12 cellular contexts compared by ENCODE assay signal in the genomic region with DNA sequence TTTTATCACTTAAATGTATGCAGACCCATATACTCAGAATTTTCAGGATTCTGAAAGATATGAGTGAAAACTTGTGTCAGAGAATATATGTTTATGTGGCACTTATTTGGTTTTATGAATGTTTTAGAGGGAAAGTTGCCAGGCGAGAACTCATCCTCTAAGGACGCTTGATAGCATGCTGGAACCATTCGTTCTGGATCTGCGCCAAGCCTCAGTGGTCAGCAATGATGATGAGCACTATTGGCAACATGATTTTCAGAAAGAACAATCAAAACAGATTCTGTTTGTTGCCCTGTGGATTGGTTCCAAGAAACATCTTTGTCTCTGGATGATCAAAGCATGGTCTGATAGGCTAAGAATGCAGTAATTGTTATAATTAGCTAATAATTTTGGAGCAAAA. TPM values are rescaled to one million over a fixed set of nuclear protein-coding genes. Genes with fewer than 3 reads are reported as not detected.
DNase-seq lines count a peak whose midpoint lies in the region; ATAC-seq, FAIRE-seq and TF ChIP-seq lines count a peak whose summit lies in the region.
"Had no signal": no experiment of that assay in that cellular context is flagged by ENCODE, and none has a peak within 500 bp of the region (broad histone marks: within the 10 kb centered on the region; RNA-seq: fewer than 3 reads in every experiment).

No MANE protein-coding gene starts in this region.

- no peak for TF ChIP-seq CTCF in choroid plexus epithelial cell (conservative IDR thresholded peaks at IDR 0.05; ENCODE audit: low read depth, low read length)
- no peak for TF ChIP-seq CTCF in D721Med (IDR thresholded peaks at IDR 0.05; ENCODE audit: insufficient read depth, missing control alignments)

- H3K27me3 ChIP-seq in MG63, result no peaks in the 10 kb centered on the region
- H3K27me3 ChIP-seq: ovary, SJCRH30 had no signal

- no peak overlapping the region for H3K4me3 ChIP-seq in MG63
- no peak overlapping the region for H3K4me3 ChIP-seq in choroid plexus epithelial cell (ENCODE audit: low read depth, low read length)
- H3K4me3 ChIP-seq: ovary, SJCRH30 had no signal

- DNase-seq in Ammon's horn (ENCODE audit: low spot score) (peak; percentile 68), MG63 (peak; percentile 91), choroid plexus epithelial cell (ENCODE audit: low read depth) (peak; percentile 93), lung microvascular endothelial cell (ENCODE audit: low read depth in 2 of 2) (peak; percentile 68 to 83), D721Med (ENCODE audit: insufficient read length, low spot score) (no peak), islet precursor cell (no peak), DMS114 treated with DMSO at 0.1 percent for 48 hours (lab: John Stamatoyannopoulos, UW; ENCODE audit: unreplicated experiment) (no peak)
- DNase-seq: activated CD4-positive, alpha-beta T cell treated with anti-CD3 and anti-CD28 coated beads, Interleukin-2, amount 50 U/mL, for 4 hours; effector memory CD8-positive, alpha-beta T cell; ovary had no signal

- no peaks in the 10 kb centered on the region for H3K9me3 ChIP-seq in MG63
- H3K9me3 ChIP-seq: ovary, SJCRH30 had no signal

- no peak for FAIRE-seq in D721Med (lab: Jason Lieb, UNC)

- no peaks in the 10 kb centered on the region for H3K36me3 ChIP-seq in MG63
- H3K36me3 ChIP-seq: ovary, SJCRH30 had no signal

- ATAC-seq in GM18520 (IDR thresholded peaks at IDR 0.05; ENCODE audit: unreplicated experiment), result no peak
- ATAC-seq: effector memory CD8-positive, alpha-beta T cell had no signal

RNA-seq across cellular contexts. Expression of gene RAPGEF2, which starts 32.1 kb away (rescaled TPM):
- 13.8 and 14.5 TPM in 2 replicates for total RNA-seq in MG63 (2014; rRNA removed; shearing (Covaris generic); ENCODE audit: low replicate concordance)
- total RNA-seq in lung microvascular endothelial cell, result 53.6 and 80.6 TPM in 2 replicates

Comparison
In these comparisons a context has a peak if more than half of its experiments do, and no peak if none do; other contexts are left out.
1. DNase-seq: peak in Ammon's horn (single experiment), MG63 (single experiment), choroid plexus epithelial cell (single experiment) and lung microvascular endothelial cell (2 of 2); none in D721Med (single experiment), islet precursor cell (single experiment) and DMS114 treated with DMSO at 0.1 percent for 48 hours (single experiment).